ENCODE assay signal across 1 cellular context in genomic region chr14:46250113-46250703, GRCh38.
TF ChIP-seq lines count a peak whose summit lies in the region.

No MANE protein-coding gene starts in this region.

TF ChIP-seq in H1, 55 proteins besides CTCF, POLR2A, EP300 and RAD21 (continued from another document):
- TF ChIP-seq CHD7 (IDR thresholded peaks at IDR 0.05; ENCODE audit: insufficient replicate concordance, low read length) (no peak), CEBPB (IDR thresholded peaks at IDR 0.05; ENCODE audit: low read depth, low read length) (no peak)
